9 cellular contexts compared by ENCODE assay signal in genomic region chr3:123605789-123606234, GRCh38. TPM values are rescaled to one million over a fixed set of nuclear protein-coding genes. Genes with fewer than 3 reads are reported as not detected.
DNase-seq lines count a peak whose midpoint lies in the region; ATAC-seq, FAIRE-seq and TF ChIP-seq lines count a peak whose summit lies in the region.
"Had no signal": no experiment of that assay in that cellular context is flagged by ENCODE, and none has a peak within 500 bp of the region (broad histone marks: within the 10 kb centered on the region; RNA-seq: fewer than 3 reads in every experiment).

No MANE protein-coding gene starts in this region.

- peak; percentile 63 for FAIRE-seq in GM18507 (lab: Jason Lieb, UNC)

- H3K27ac ChIP-seq in SJSA1 (peak overlapping the region; percentile 34), osteoblast (ENCODE audit: low read depth, low read length) (peak overlapping the region; percentile 27), brain microvascular endothelial cell (no peak overlapping the region)

- H3K27me3 ChIP-seq in SJSA1 (replicated peaks) (no peaks in the 10 kb centered on the region), osteoblast (ENCODE audit: insufficient read depth, low read length) (no peaks in the 10 kb centered on the region), brain microvascular endothelial cell (replicated peaks) (no peaks in the 10 kb centered on the region)

- peaks cover 3% of the 10 kb centered on the region for H3K79me2 ChIP-seq in osteoblast (ENCODE audit: insufficient read depth, low read length)

- H2AFZ ChIP-seq in osteoblast (ENCODE audit: low read length) = no peak overlapping the region

- DNase-seq in GM18507 (ENCODE audit: extremely low spot score, insufficient read length, low read depth) = no peak
- DNase-seq in SJSA1 (ENCODE audit: low read depth in 1 of 2, low spot score in 2 of 2) = peak in 1 of 2 experiments; percentile 27
- DNase-seq in osteoblast (ENCODE audit: insufficient read length, low spot score, missing footprints) = no peak
- DNase-seq in NCI-H1105 (lab: John Stamatoyannopoulos, UW) = no peak
- DNase-seq in brain microvascular endothelial cell = no peak
- DNase-seq: activated CD4-positive, alpha-beta T cell treated with anti-CD3 and anti-CD28 coated beads, Interleukin-2, amount 10 ng/mL, durations not matched to agents 7 days and 5 days had no signal

- no peaks in the 10 kb centered on the region for H3K9me3 ChIP-seq in SJSA1 (replicated peaks)
- no peaks in the 10 kb centered on the region for H3K9me3 ChIP-seq in osteoblast (ENCODE audit: low read depth, low read length)

- H3K36me3 ChIP-seq in SJSA1 (peaks cover 5% of the 10 kb centered on the region; the same call in 1 of the 2 replicates), osteoblast (ENCODE audit: insufficient read depth, low read length) (peaks cover 8% of the 10 kb centered on the region), brain microvascular endothelial cell (replicated peaks) (peaks cover 3% of the 10 kb centered on the region)

- H3K4me2 ChIP-seq in osteoblast (ENCODE audit: insufficient read depth, low read length) = peak overlapping the region; percentile 21

- no peak overlapping the region for H3K4me3 ChIP-seq in SJSA1
- H3K4me3 ChIP-seq in osteoblast (ENCODE audit: insufficient read depth, low read length) = no peak overlapping the region
- H3K4me3 ChIP-seq in brain microvascular endothelial cell (ENCODE audit: low read depth, low read length) = no peak overlapping the region

- ATAC-seq in HG02759 (IDR thresholded peaks at IDR 0.05; ENCODE audit: unreplicated experiment) (peak; percentile 67), HG03159 (IDR thresholded peaks at IDR 0.05; ENCODE audit: unreplicated experiment) (no peak), HG03457 (IDR thresholded peaks at IDR 0.05; ENCODE audit: unreplicated experiment) (no peak)

- H3K4me1 ChIP-seq in SJSA1 (replicated peaks) (peaks cover 37% of the 10 kb centered on the region), osteoblast (ENCODE audit: insufficient read depth, low read length) (peaks cover 33% of the 10 kb centered on the region)

- in situ Hi-C loops in brain microvascular endothelial cell (cut with HindIII; ENCODE audit: low pct_ligation_motif_present, low sequenced_read_pairs) = no loop called here

- H4K20me1 ChIP-seq in osteoblast (ENCODE audit: insufficient read depth, low read length) = no peaks in the 10 kb centered on the region

- no peak for TF ChIP-seq CTCF in osteoblast (IDR thresholded peaks at IDR 0.05; ENCODE audit: extremely low read depth, low read depth, low read length)
- TF ChIP-seq CTCF in brain microvascular endothelial cell (IDR thresholded peaks at IDR 0.05; ENCODE audit: low read depth, low read length, missing control alignments) = no peak

RNA-seq across cellular contexts. Expression of gene HACD2, which starts 21.0 kb away (rescaled TPM):
- 28.0 and 38.9 TPM in 2 replicates for total RNA-seq in SJSA1 (2014; rRNA removed; shearing (Covaris generic))
- 22.7 and 27.5 TPM in 2 replicates for total RNA-seq in osteoblast
